ENCODE assay signal across 1 cellular context in the genomic region with DNA sequence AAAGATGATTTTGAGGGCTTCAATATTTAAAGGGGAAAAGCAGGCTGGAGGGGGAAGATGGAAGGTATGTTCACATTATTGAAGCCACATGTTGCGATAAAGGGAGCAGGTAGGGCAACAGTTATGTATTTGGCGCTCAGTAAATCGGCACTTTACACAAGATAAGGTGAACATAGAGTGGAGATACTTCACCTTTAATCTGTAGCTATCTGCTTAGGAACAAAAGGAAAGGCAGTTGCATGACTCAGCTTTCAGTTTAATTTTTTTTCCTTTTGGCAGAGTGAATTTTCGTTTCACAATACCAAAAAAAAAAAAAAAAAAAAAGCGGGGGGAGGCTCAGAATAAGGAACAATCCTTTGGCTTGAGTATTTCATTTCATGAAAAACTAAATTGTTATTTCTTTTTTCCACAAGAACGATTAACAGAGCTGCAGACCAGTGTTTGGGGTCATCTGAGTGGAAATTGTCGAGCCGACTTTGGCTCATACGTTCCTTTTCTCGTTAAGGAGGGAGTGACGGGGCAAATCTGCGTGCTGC.
TF ChIP-seq lines count a peak whose summit lies in the region.

No MANE protein-coding gene starts in this region.

TF ChIP-seq in K562, 482 proteins besides CTCF, POLR2A, EP300 and RAD21 (continued from another document and continues in another):
- TF ChIP-seq, protein P1, sequence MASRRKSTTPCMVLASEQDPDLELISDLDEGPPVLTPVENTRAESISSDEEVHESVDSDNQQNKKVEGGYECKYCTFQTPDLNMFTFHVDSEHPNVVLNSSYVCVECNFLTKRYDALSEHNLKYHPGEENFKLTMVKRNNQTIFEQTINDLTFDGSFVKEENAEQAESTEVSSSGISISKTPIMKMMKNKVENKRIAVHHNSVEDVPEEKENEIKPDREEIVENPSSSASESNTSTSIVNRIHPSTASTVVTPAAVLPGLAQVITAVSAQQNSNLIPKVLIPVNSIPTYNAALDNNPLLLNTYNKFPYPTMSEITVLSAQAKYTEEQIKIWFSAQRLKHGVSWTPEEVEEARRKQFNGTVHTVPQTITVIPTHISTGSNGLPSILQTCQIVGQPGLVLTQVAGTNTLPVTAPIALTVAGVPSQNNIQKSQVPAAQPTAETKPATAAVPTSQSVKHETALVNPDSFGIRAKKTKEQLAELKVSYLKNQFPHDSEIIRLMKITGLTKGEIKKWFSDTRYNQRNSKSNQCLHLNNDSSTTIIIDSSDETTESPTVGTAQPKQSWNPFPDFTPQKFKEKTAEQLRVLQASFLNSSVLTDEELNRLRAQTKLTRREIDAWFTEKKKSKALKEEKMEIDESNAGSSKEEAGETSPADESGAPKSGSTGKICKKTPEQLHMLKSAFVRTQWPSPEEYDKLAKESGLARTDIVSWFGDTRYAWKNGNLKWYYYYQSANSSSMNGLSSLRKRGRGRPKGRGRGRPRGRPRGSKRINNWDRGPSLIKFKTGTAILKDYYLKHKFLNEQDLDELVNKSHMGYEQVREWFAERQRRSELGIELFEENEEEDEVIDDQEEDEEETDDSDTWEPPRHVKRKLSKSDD (conservative IDR thresholded peaks at IDR 0.05; ENCODE audit: low read length) = no peak
- TF ChIP-seq ARID1B (IDR thresholded peaks at IDR 0.05) (peak; percentile 67), FOXP1 (CRISPR knock-in tag; IDR thresholded peaks at IDR 0.05) (no peak), HDAC2 (IDR thresholded peaks at IDR 0.05) (no peak), COPS2 (conservative IDR thresholded peaks at IDR 0.05) (no peak), TCF3 (CRISPR knock-in tag; IDR thresholded peaks at IDR 0.05) (peak; percentile 37), RNF2 (IDR thresholded peaks at IDR 0.05) (no peak; the same call in 1 of the 2 replicates), SP2 (IDR thresholded peaks at IDR 0.05; ENCODE audit: extremely low read depth, low read depth, low read length, poor library complexity, severe bottlenecking) (no peak), GATAD2B (IDR thresholded peaks at IDR 0.05; ENCODE audit: borderline replicate concordance) (no peak), BRD4 (IDR thresholded peaks at IDR 0.05) (peak; percentile 82; the same call in 1 of the 2 replicates), CEBPG (CRISPR knock-in tag; IDR thresholded peaks at IDR 0.05) (no peak), CEBPG (tag; conservative IDR thresholded peaks at IDR 0.05 in 1 of 2, IDR thresholded peaks at IDR 0.05 in 1 of 2) (peak; percentile 54 to 77; a peak in 3 of 4 replicates), THRAP3 (IDR thresholded peaks at IDR 0.05; ENCODE audit: borderline replicate concordance) (no peak), ZNF24 (IDR thresholded peaks at IDR 0.05) (no peak), PPARD (CRISPR knock-in tag; IDR thresholded peaks at IDR 0.05) (no peak), ZEB2 (IDR thresholded peaks at IDR 0.05) (peak; percentile 92), BRF1 (IDR thresholded peaks at IDR 0.05; ENCODE audit: borderline replicate concordance, extremely low read depth, insufficient read length) (no peak), SMARCE1 (IDR thresholded peaks at IDR 0.05) (peak; percentile 72), RHOXF2B (CRISPR knock-in tag; conservative IDR thresholded peaks at IDR 0.05) (0 out of 2 replicates have a peak, but pooled peaks have one; percentile 19), ARID2 (IDR thresholded peaks at IDR 0.05) (no peak), PURB (CRISPR knock-in tag; IDR thresholded peaks at IDR 0.05; ENCODE audit: low read depth) (no peak), DACH1 (IDR thresholded peaks at IDR 0.05; ENCODE audit: partially characterized antibody) (no peak), ELF4 (CRISPR knock-in tag; IDR thresholded peaks at IDR 0.05) (no peak), POLR2AphosphoS5 (IDR thresholded peaks at IDR 0.05; ENCODE audit: control insufficient read depth, insufficient read depth, low read depth, low read length) (0 out of 2 replicates have a peak, but pooled peaks have one; percentile 30), EGR1 (conservative IDR thresholded peaks at IDR 0.05) (0 out of 2 replicates have a peak, but pooled peaks have one; percentile 4), ZNF311 (CRISPR knock-in tag; IDR thresholded peaks at IDR 0.05) (no peak), CHD4 (IDR thresholded peaks at IDR 0.05; ENCODE audit: insufficient read depth, insufficient replicate concordance, low read depth, low read length, poor library complexity, severe bottlenecking) (no peak), ZNF384 (IDR thresholded peaks at IDR 0.05; ENCODE audit: low read depth, low read length) (peak; percentile 94), KDM2B (CRISPR knock-in tag; IDR thresholded peaks at IDR 0.05) (no peak), ZNF766 (CRISPR knock-in tag; conservative IDR thresholded peaks at IDR 0.05) (peak; percentile 71), ZBTB7A (IDR thresholded peaks at IDR 0.05; ENCODE audit: borderline replicate concordance, control insufficient read depth, low read depth, low read length) (no peak), HDAC3 (IDR thresholded peaks at IDR 0.05; ENCODE audit: borderline replicate concordance, partially characterized antibody) (peak; percentile 14), EP400 (IDR thresholded peaks at IDR 0.05) (no peak), HMGN3 (IDR thresholded peaks at IDR 0.05; ENCODE audit: borderline replicate concordance, extremely low read depth, insufficient read length, low read depth, low read length) (no peak), NFIC (IDR thresholded peaks at IDR 0.05) (no peak), ARNT (IDR thresholded peaks at IDR 0.05) (no peak; a peak in 1 of 4 replicates), ZNF695 (CRISPR knock-in tag; IDR thresholded peaks at IDR 0.05) (no peak), HNRNPL (IDR thresholded peaks at IDR 0.05; ENCODE audit: low read depth, low read length) (no peak), HNRNPK (IDR thresholded peaks at IDR 0.05; ENCODE audit: low read depth, low read length, poor library complexity, severe bottlenecking) (no peak), TOE1 (IDR thresholded peaks at IDR 0.05; ENCODE audit: borderline replicate concordance) (no peak), TOE1 (CRISPR knock-in tag; IDR thresholded peaks at IDR 0.05; ENCODE audit: borderline replicate concordance, low read depth) (0 out of 2 replicates have a peak, but pooled peaks have one; percentile 12), NFIX (CRISPR knock-in tag; IDR thresholded peaks at IDR 0.05; ENCODE audit: low read depth) (no peak), JUND (IDR thresholded peaks at IDR 0.05; ENCODE audit: borderline replicate concordance, low read depth, low read length) (peak; percentile 16; the same call in 1 of the 2 replicates), JUND (tag; IDR thresholded peaks at IDR 0.05; ENCODE audit: borderline replicate concordance, low read depth, low read length) (0 out of 3 replicates have a peak, but pooled peaks have one; percentile 30), BMI1 (IDR thresholded peaks at IDR 0.05; ENCODE audit: low read length) (no peak), CCAR2 (IDR thresholded peaks at IDR 0.05; ENCODE audit: low read depth, low read length) (no peak), WHSC1 (IDR thresholded peaks at IDR 0.05; ENCODE audit: low read length) (no peak), ZNF175 (CRISPR knock-in tag; IDR thresholded peaks at IDR 0.05; ENCODE audit: low read depth) (peak; percentile 92), BACH1 (tag; IDR thresholded peaks at IDR 0.05) (peak; percentile 83), CEBPB (tag; IDR thresholded peaks at IDR 0.05) (peak; percentile 91), POLR2AphosphoS2 (IDR thresholded peaks at IDR 0.05; ENCODE audit: low read length) (no peak), MEIS2 (IDR thresholded peaks at IDR 0.05; ENCODE audit: partially characterized antibody) (no peak), MCM3 (IDR thresholded peaks at IDR 0.05) (no peak), NBN (IDR thresholded peaks at IDR 0.05; ENCODE audit: low read depth) (peak; percentile 28; the same call in 1 of the 2 replicates), ZNF77 (CRISPR knock-in tag; IDR thresholded peaks at IDR 0.05) (0 out of 2 replicates have a peak, but pooled peaks have one; percentile 22)
- TF ChIP-seq, protein P2, sequence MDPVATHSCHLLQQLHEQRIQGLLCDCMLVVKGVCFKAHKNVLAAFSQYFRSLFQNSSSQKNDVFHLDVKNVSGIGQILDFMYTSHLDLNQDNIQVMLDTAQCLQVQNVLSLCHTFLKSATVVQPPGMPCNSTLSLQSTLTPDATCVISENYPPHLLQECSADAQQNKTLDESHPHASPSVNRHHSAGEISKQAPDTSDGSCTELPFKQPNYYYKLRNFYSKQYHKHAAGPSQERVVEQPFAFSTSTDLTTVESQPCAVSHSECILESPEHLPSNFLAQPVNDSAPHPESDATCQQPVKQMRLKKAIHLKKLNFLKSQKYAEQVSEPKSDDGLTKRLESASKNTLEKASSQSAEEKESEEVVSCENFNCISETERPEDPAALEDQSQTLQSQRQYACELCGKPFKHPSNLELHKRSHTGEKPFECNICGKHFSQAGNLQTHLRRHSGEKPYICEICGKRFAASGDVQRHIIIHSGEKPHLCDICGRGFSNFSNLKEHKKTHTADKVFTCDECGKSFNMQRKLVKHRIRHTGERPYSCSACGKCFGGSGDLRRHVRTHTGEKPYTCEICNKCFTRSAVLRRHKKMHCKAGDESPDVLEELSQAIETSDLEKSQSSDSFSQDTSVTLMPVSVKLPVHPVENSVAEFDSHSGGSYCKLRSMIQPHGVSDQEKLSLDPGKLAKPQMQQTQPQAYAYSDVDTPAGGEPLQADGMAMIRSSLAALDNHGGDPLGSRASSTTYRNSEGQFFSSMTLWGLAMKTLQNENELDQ (CRISPR knock-in tag; IDR thresholded peaks at IDR 0.05; ENCODE audit: borderline replicate concordance) = no peak
- TF ChIP-seq, protein P3, sequence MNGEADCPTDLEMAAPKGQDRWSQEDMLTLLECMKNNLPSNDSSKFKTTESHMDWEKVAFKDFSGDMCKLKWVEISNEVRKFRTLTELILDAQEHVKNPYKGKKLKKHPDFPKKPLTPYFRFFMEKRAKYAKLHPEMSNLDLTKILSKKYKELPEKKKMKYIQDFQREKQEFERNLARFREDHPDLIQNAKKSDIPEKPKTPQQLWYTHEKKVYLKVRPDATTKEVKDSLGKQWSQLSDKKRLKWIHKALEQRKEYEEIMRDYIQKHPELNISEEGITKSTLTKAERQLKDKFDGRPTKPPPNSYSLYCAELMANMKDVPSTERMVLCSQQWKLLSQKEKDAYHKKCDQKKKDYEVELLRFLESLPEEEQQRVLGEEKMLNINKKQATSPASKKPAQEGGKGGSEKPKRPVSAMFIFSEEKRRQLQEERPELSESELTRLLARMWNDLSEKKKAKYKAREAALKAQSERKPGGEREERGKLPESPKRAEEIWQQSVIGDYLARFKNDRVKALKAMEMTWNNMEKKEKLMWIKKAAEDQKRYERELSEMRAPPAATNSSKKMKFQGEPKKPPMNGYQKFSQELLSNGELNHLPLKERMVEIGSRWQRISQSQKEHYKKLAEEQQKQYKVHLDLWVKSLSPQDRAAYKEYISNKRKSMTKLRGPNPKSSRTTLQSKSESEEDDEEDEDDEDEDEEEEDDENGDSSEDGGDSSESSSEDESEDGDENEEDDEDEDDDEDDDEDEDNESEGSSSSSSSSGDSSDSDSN (IDR thresholded peaks at IDR 0.05; ENCODE audit: borderline replicate concordance in 1 of 2, low read depth in 2 of 2, low read length in 2 of 2) = peak in 1 of 2 experiments; percentile 79; a peak in 1 of 4 replicates
- TF ChIP-seq, protein P4, sequence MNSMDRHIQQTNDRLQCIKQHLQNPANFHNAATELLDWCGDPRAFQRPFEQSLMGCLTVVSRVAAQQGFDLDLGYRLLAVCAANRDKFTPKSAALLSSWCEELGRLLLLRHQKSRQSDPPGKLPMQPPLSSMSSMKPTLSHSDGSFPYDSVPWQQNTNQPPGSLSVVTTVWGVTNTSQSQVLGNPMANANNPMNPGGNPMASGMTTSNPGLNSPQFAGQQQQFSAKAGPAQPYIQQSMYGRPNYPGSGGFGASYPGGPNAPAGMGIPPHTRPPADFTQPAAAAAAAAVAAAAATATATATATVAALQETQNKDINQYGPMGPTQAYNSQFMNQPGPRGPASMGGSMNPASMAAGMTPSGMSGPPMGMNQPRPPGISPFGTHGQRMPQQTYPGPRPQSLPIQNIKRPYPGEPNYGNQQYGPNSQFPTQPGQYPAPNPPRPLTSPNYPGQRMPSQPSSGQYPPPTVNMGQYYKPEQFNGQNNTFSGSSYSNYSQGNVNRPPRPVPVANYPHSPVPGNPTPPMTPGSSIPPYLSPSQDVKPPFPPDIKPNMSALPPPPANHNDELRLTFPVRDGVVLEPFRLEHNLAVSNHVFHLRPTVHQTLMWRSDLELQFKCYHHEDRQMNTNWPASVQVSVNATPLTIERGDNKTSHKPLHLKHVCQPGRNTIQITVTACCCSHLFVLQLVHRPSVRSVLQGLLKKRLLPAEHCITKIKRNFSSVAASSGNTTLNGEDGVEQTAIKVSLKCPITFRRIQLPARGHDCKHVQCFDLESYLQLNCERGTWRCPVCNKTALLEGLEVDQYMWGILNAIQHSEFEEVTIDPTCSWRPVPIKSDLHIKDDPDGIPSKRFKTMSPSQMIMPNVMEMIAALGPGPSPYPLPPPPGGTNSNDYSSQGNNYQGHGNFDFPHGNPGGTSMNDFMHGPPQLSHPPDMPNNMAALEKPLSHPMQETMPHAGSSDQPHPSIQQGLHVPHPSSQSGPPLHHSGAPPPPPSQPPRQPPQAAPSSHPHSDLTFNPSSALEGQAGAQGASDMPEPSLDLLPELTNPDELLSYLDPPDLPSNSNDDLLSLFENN (IDR thresholded peaks at IDR 0.05; ENCODE audit: low read depth in 2 of 2, low read length in 2 of 2) = no peak
- TF ChIP-seq, protein P5, sequence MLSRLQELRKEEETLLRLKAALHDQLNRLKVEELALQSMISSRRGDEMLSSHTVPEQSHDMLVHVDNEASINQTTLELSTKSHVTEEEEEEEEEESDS (CRISPR knock-in tag; IDR thresholded peaks at IDR 0.05) = no peak
- TF ChIP-seq, protein P6, sequence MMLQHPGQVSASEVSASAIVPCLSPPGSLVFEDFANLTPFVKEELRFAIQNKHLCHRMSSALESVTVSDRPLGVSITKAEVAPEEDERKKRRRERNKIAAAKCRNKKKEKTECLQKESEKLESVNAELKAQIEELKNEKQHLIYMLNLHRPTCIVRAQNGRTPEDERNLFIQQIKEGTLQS (IDR thresholded peaks at IDR 0.05) = peak; percentile 53
- TF ChIP-seq, protein P6 (CRISPR knock-in tag; conservative IDR thresholded peaks at IDR 0.05) = no peak
- TF ChIP-seq, protein P7, sequence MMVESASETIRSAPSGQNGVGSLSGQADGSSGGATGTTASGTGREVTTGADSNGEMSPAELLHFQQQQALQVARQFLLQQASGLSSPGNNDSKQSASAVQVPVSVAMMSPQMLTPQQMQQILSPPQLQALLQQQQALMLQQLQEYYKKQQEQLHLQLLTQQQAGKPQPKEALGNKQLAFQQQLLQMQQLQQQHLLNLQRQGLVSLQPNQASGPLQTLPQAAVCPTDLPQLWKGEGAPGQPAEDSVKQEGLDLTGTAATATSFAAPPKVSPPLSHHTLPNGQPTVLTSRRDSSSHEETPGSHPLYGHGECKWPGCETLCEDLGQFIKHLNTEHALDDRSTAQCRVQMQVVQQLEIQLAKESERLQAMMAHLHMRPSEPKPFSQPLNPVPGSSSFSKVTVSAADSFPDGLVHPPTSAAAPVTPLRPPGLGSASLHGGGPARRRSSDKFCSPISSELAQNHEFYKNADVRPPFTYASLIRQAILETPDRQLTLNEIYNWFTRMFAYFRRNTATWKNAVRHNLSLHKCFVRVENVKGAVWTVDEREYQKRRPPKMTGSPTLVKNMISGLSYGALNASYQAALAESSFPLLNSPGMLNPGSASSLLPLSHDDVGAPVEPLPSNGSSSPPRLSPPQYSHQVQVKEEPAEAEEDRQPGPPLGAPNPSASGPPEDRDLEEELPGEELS (CRISPR knock-in tag; IDR thresholded peaks at IDR 0.05; ENCODE audit: borderline replicate concordance) = no peak
